In genomic region chr13:113785051-113786010, GRCh38 we compare ENCODE assay signal across 11 cellular contexts. TPM values are rescaled to one million over a fixed set of nuclear protein-coding genes. Genes with fewer than 3 reads are reported as not detected.
DNase-seq lines count a peak whose midpoint lies in the region; ATAC-seq lines count a peak whose summit lies in the region.
"Had no signal": no experiment of that assay in that cellular context is flagged by ENCODE, and none has a peak within 500 bp of the region (broad histone marks: within the 10 kb centered on the region; RNA-seq: fewer than 3 reads in every experiment).

No MANE protein-coding gene starts in this region.

- no peaks in the 10 kb centered on the region for H3K9me3 Mint-ChIP-seq in activated T-cell treated with anti-CD3 and anti-CD28 coated beads, Interleukin-2, amount 50 U/mL, for 72 hours
- H3K9me3 Mint-ChIP-seq: central memory CD8-positive, alpha-beta T cell had no signal

- H3K4me1 Mint-ChIP-seq in activated T-cell treated with anti-CD3 and anti-CD28 coated beads, Interleukin-2, amount 50 U/mL, for 72 hours (ENCODE audit: low read depth) = peaks cover 13% of the 10 kb centered on the region
- H3K4me1 Mint-ChIP-seq: CD4-positive, alpha-beta memory T cell had no signal

- no peak overlapping the region for H3K27ac Mint-ChIP-seq in activated T-cell treated with anti-CD3 and anti-CD28 coated beads, Interleukin-2, amount 50 U/mL, for 72 hours

- peak; percentile 81 to 86 for ATAC-seq in activated T-cell treated with anti-CD3 and anti-CD28 coated beads, Interleukin-2, amount 50 U/mL, for 72 hours (replicated peaks in 1 of 2)

- peak; percentile 50 to 57 for DNase-seq in activated T-cell treated with anti-CD3 and anti-CD28 coated beads, Interleukin-2, amount 50 U/mL, for 72 hours
- DNase-seq in activated T-cell treated with anti-CD3 and anti-CD28 coated beads, Interleukin-2, amount 50 U/mL, for 1 hour = no peak
- peak; percentile 39 for DNase-seq in MV-4-11 (lab: John Stamatoyannopoulos, UW)
- DNase-seq in dermis microvascular lymphatic vessel endothelial cell (ENCODE audit: low read depth in 2 of 2) = peak; percentile 57 to 86
- DNase-seq in smooth muscle cell of the brain vasculature (ENCODE audit: low read depth, low spot score) = peak; percentile 20
- DNase-seq in NCI-H1436 treated with DMSO at 0.1 percent for 48 hours (lab: John Stamatoyannopoulos, UW) = no peak
- no peak for DNase-seq in amygdala (lab: John Stamatoyannopoulos, UW)
- no peak for DNase-seq in T-helper 1 cell
- DNase-seq: NCI-H2171 had no signal

- peaks cover 22% of the 10 kb centered on the region for H3K27me3 Mint-ChIP-seq in activated T-cell treated with anti-CD3 and anti-CD28 coated beads, Interleukin-2, amount 50 U/mL, for 72 hours (ENCODE audit: low read depth)

- H3K36me3 Mint-ChIP-seq in activated T-cell treated with anti-CD3 and anti-CD28 coated beads, Interleukin-2, amount 50 U/mL, for 72 hours (ENCODE audit: insufficient read depth in 2 of 2) = no peaks in the 10 kb centered on the region
- H3K36me3 Mint-ChIP-seq: CD4-positive, alpha-beta memory T cell had no signal

- H3K4me3 Mint-ChIP-seq in activated T-cell treated with anti-CD3 and anti-CD28 coated beads, Interleukin-2, amount 50 U/mL, for 72 hours = no peak overlapping the region
- H3K4me3 Mint-ChIP-seq: CD4-positive, alpha-beta memory T cell; central memory CD8-positive, alpha-beta T cell had no signal

RNA-seq across cellular contexts. Expression of gene TMEM255B, which starts 26.3 kb away (rescaled TPM):
- 1 to 10 TPM; 1.2 TPM for total RNA-seq in activated T-cell treated with anti-CD3 and anti-CD28 coated beads, Interleukin-2, amount 50 U/mL, for 72 hours
- total RNA-seq in dermis microvascular lymphatic vessel endothelial cell = 45.6 and 51.7 TPM in 2 replicates

Comparison
In these comparisons a context has a peak if more than half of its experiments do, and no peak if none do; other contexts are left out.
1. DNase-seq: peak in activated T-cell treated with anti-CD3 and anti-CD28 coated beads, Interleukin-2, amount 50 U/mL, for 72 hours (2 of 2), MV-4-11 (single experiment), dermis microvascular lymphatic vessel endothelial cell (2 of 2) and smooth muscle cell of the brain vasculature (single experiment); none in activated T-cell treated with anti-CD3 and anti-CD28 coated beads, Interleukin-2, amount 50 U/mL, for 1 hour (single experiment), NCI-H1436 treated with DMSO at 0.1 percent for 48 hours (single experiment), amygdala (0 of 56) and T-helper 1 cell (0 of 5).
2. RNA of gene TMEM255B, which starts 26.3 kb away (total RNA-seq): 45.6 to 51.7 TPM in dermis microvascular lymphatic vessel endothelial cell; 1.2 TPM in activated T-cell treated with anti-CD3 and anti-CD28 coated beads, Interleukin-2, amount 50 U/mL, for 72 hours; every median in the first group is over 10 times any median in the second.